In the genomic region with DNA sequence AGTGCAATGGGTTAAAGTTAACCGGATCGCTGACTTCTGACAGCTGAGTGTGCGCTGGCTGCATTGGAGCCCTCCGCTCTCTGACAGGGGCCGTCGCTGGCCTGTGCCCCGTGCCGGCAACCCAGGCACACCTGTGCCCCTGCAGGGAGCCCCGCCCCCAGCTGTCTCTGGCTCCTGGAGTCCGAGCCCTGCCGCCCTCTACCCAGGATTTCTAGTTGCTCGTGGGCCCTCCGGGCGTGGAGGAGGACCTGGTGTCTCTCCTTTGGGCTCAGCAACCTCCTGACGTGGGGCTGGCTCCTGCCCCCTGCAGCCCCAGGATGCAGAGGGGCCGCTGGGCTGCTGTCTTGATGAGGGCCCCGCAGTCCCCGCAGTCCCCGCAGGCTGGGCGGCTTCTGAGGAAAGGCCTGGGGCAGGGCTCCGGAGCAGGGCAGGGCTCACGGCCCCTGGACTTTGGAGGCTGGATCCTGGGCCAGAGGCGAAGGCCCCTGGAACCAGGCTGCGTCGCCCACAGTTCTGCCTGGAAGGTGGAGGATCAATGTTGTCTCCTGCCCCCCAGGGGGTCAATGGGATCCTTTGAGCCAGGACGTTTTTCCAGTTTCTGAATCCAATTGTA, we compare ENCODE assay signal across 20 cellular contexts.
DNase-seq lines count a peak whose midpoint lies in the region; ATAC-seq, FAIRE-seq and TF ChIP-seq lines count a peak whose summit lies in the region.
"Had no signal": no experiment of that assay in that cellular context is flagged by ENCODE, and none has a peak within 500 bp of the region (broad histone marks: within the 10 kb centered on the region; RNA-seq: fewer than 3 reads in every experiment).

No MANE protein-coding gene starts in this region.

- H3K27ac Mint-ChIP-seq in activated naive CD8-positive, alpha-beta T cell treated with anti-CD3 and anti-CD28 coated beads, Interleukin-2, amount 50 U/mL, for 24 hours, result no peak overlapping the region
- H3K27ac Mint-ChIP-seq in activated naive CD8-positive, alpha-beta T cell treated with anti-CD3 and anti-CD28 coated beads for 36 hours, result no peak overlapping the region
- H3K27ac Mint-ChIP-seq in WTC11, result no peak overlapping the region
- no peak overlapping the region for H3K27ac Mint-ChIP-seq in stimulated activated memory B cell treated with anti-CD40 and anti-IgM and Interleukin-4, amounts not matched to agents 10 μg/mL and 1 μg/mL and 100 μg/mL, for 72 hours
- H3K27ac Mint-ChIP-seq: B cell; CD8-positive, alpha-beta T cell had no signal

- no peaks in the 10 kb centered on the region for H3K27me3 Mint-ChIP-seq in activated naive CD8-positive, alpha-beta T cell treated with anti-CD3 and anti-CD28 coated beads, Interleukin-2, amount 50 U/mL, for 24 hours
- H3K27me3 Mint-ChIP-seq in activated naive CD8-positive, alpha-beta T cell treated with anti-CD3 and anti-CD28 coated beads for 36 hours, result no peaks in the 10 kb centered on the region
- H3K27me3 Mint-ChIP-seq in WTC11 (ENCODE audit: low read depth), result no peaks in the 10 kb centered on the region; the same call in 1 of the 2 replicates
- H3K27me3 Mint-ChIP-seq in stimulated activated memory B cell treated with anti-CD40 and anti-IgM and Interleukin-4, amounts not matched to agents 10 μg/mL and 1 μg/mL and 100 μg/mL, for 72 hours, result peaks cover 35% of the 10 kb centered on the region

- DNase-seq in activated naive CD8-positive, alpha-beta T cell treated with anti-CD3 and anti-CD28 coated beads, Interleukin-2, amount 50 U/mL, for 24 hours, result no peak
- no peak for DNase-seq in activated naive CD8-positive, alpha-beta T cell treated with anti-CD3 and anti-CD28 coated beads for 36 hours
- DNase-seq in WTC11 (ENCODE audit: low spot score), result peak; percentile 20
- DNase-seq in HepG2 (ENCODE audit: low spot score), result no peak
- no peak for DNase-seq in sigmoid colon
- no peak for DNase-seq in D341Med (ENCODE audit: low spot score)
- DNase-seq: Calu3; CD8-positive, alpha-beta T cell; DMS 273 treated with DMSO at 0.1 percent for 48 hours; DMS53; DND-41; EL; HCEC 1CT; IMR-90 had no signal

- no peak for TF ChIP-seq RAD21 in HepG2 (CRISPR knock-in tag; IDR thresholded peaks at IDR 0.05)

- ATAC-seq in activated naive CD8-positive, alpha-beta T cell treated with anti-CD3 and anti-CD28 coated beads, Interleukin-2, amount 50 U/mL, for 24 hours, result peak; percentile 28
- ATAC-seq in WTC11 (peak; percentile 39), HepG2 (peak; percentile 37; the same call in 2 of the 3 replicates), HG03378 (IDR thresholded peaks at IDR 0.05; ENCODE audit: unreplicated experiment) (no peak)
- ATAC-seq in stimulated activated memory B cell treated with anti-CD40 and anti-IgM and Interleukin-4, amounts not matched to agents 10 μg/mL and 1 μg/mL and 100 μg/mL, for 72 hours, result peak; percentile 45
- ATAC-seq: CD8-positive, alpha-beta T cell; GM12878 had no signal

- H3K27me3 ChIP-seq in HepG2 (ENCODE audit: control insufficient read depth in 1 of 2, insufficient read depth in 2 of 2, low read length in 2 of 2) (no peaks in the 10 kb centered on the region), sigmoid colon (no peaks in the 10 kb centered on the region)
- H3K27me3 ChIP-seq: BLaER1 treated with 17β-estradiol and CSF1 and Interleukin-3, amounts not matched to agents 10 nM and 100 nM had no signal

- H3K4me2 ChIP-seq in HepG2 (ENCODE audit: low read depth, low read length), result no peak overlapping the region
- H3K4me2 ChIP-seq: BLaER1 treated with 17β-estradiol and CSF1 and Interleukin-3, amounts not matched to agents 10 nM and 100 nM had no signal

- WGBS in HepG2 (ENCODE audit: low lambda C conversion rate), result 64% methylated on average over 17 of the region's 26 CpGs
- 86 to 89% methylated on average over 26 of the region's 26 CpGs for WGBS in sigmoid colon, 2 donors

- intact Hi-C loops in HepG2 (cut with micrococcal nuclease; ENCODE audit: unreplicated experiment), result no loop called here
- intact Hi-C loops in sigmoid colon (cut with DNase I), result no loop called here

- TF ChIP-seq CTCF in WTC11 (IDR thresholded peaks at IDR 0.05), result no peak
- no peak for TF ChIP-seq CTCF in HepG2 (CRISPR knock-in tag; IDR thresholded peaks at IDR 0.05)
- TF ChIP-seq CTCF in sigmoid colon (IDR thresholded peaks at IDR 0.05), result no peak

- no peak overlapping the region for H3K27ac ChIP-seq in HepG2 (ENCODE audit: extremely low read length, insufficient read depth, low read length)
- H3K27ac ChIP-seq in sigmoid colon, result no peak overlapping the region
- H3K27ac ChIP-seq: BLaER1 treated with 17β-estradiol and CSF1 and Interleukin-3, amounts not matched to agents 10 nM and 100 nM; HL-60 had no signal

- H3K9me3 Mint-ChIP-seq in activated naive CD8-positive, alpha-beta T cell treated with anti-CD3 and anti-CD28 coated beads, Interleukin-2, amount 50 U/mL, for 24 hours, result no peaks in the 10 kb centered on the region
- H3K9me3 Mint-ChIP-seq in activated naive CD8-positive, alpha-beta T cell treated with anti-CD3 and anti-CD28 coated beads for 36 hours, result peaks cover 3% of the 10 kb centered on the region
- no peaks in the 10 kb centered on the region for H3K9me3 Mint-ChIP-seq in WTC11
- peaks cover 2% of the 10 kb centered on the region for H3K9me3 Mint-ChIP-seq in stimulated activated memory B cell treated with anti-CD40 and anti-IgM and Interleukin-4, amounts not matched to agents 10 μg/mL and 1 μg/mL and 100 μg/mL, for 72 hours
- H3K9me3 Mint-ChIP-seq: CD8-positive, alpha-beta T cell had no signal

- CTCF ChIA-PET in WTC11 (lab: Charles Lee), result no interaction called here
- CTCF ChIA-PET in HepG2 (lab: Yijun Ruan, JAX; ENCODE audit: low intra/inter-chr PET ratio, low total read pairs), result no interaction called here

- TF ChIP-seq POLR2A in HepG2 (IDR thresholded peaks at IDR 0.05; ENCODE audit: insufficient read depth in 1 of 2, low read depth in 2 of 2, low read length in 2 of 2) (no peak), sigmoid colon (IDR thresholded peaks at IDR 0.05) (no peak)

- H3K36me3 ChIP-seq in HepG2 (replicated peaks in 1 of 2; ENCODE audit: control insufficient read depth in 1 of 2, insufficient read depth in 2 of 2, low read length in 2 of 2), result no peaks in the 10 kb centered on the region
- H3K36me3 ChIP-seq in sigmoid colon, result no peaks in the 10 kb centered on the region
- H3K36me3 ChIP-seq: BLaER1 treated with 17β-estradiol and CSF1 and Interleukin-3, amounts not matched to agents 10 nM and 100 nM had no signal

- H3K4me1 Mint-ChIP-seq in activated naive CD8-positive, alpha-beta T cell treated with anti-CD3 and anti-CD28 coated beads, Interleukin-2, amount 50 U/mL, for 24 hours, result no peaks in the 10 kb centered on the region
- no peaks in the 10 kb centered on the region for H3K4me1 Mint-ChIP-seq in activated naive CD8-positive, alpha-beta T cell treated with anti-CD3 and anti-CD28 coated beads for 36 hours
- no peaks in the 10 kb centered on the region for H3K4me1 Mint-ChIP-seq in WTC11
- no peaks in the 10 kb centered on the region for H3K4me1 Mint-ChIP-seq in stimulated activated memory B cell treated with anti-CD40 and anti-IgM and Interleukin-4, amounts not matched to agents 10 μg/mL and 1 μg/mL and 100 μg/mL, for 72 hours
- H3K4me1 Mint-ChIP-seq: B cell had no signal

- no peaks in the 10 kb centered on the region for H3K79me2 ChIP-seq in HepG2 (ENCODE audit: insufficient read depth, low read length)

- H3K9me3 ChIP-seq in HepG2 (ENCODE audit: low read length) (no peaks in the 10 kb centered on the region), sigmoid colon (no peaks in the 10 kb centered on the region)

- H3K4me3 Mint-ChIP-seq in activated naive CD8-positive, alpha-beta T cell treated with anti-CD3 and anti-CD28 coated beads, Interleukin-2, amount 50 U/mL, for 24 hours, result no peak overlapping the region
- no peak overlapping the region for H3K4me3 Mint-ChIP-seq in activated naive CD8-positive, alpha-beta T cell treated with anti-CD3 and anti-CD28 coated beads for 36 hours
- no peak overlapping the region for H3K4me3 Mint-ChIP-seq in WTC11
- H3K4me3 Mint-ChIP-seq in stimulated activated memory B cell treated with anti-CD40 and anti-IgM and Interleukin-4, amounts not matched to agents 10 μg/mL and 1 μg/mL and 100 μg/mL, for 72 hours, result no peak overlapping the region
- H3K4me3 Mint-ChIP-seq: B cell; CD8-positive, alpha-beta T cell had no signal

- H3K9ac ChIP-seq in HepG2 (ENCODE audit: insufficient read depth, low read depth, low read length), result no peak overlapping the region
- H3K9ac ChIP-seq: BLaER1 treated with 17β-estradiol and CSF1 and Interleukin-3, amounts not matched to agents 10 nM and 100 nM had no signal

- no peaks in the 10 kb centered on the region for H4K20me1 ChIP-seq in HepG2 (ENCODE audit: insufficient read depth, low read length)
- H4K20me1 ChIP-seq: BLaER1 treated with 17β-estradiol and CSF1 and Interleukin-3, amounts not matched to agents 10 nM and 100 nM had no signal

- no peak for FAIRE-seq in HepG2 (lab: Jason Lieb, UNC)
- FAIRE-seq: GM12878 had no signal

- TF ChIP-seq EP300 in HepG2 (IDR thresholded peaks at IDR 0.05; ENCODE audit: low read depth in 2 of 2, low read length in 2 of 2) (no peak), HepG2 (CRISPR knock-in tag; IDR thresholded peaks at IDR 0.05; ENCODE audit: borderline replicate concordance) (no peak), sigmoid colon (IDR thresholded peaks at IDR 0.05) (no peak)

- H3K4me3 ChIP-seq in HepG2 (replicated peaks in 1 of 3; ENCODE audit: insufficient read depth in 1 of 3, low read depth in 2 of 3, low read length in 3 of 3), result no peak overlapping the region
- H3K4me3 ChIP-seq in sigmoid colon, result no peak overlapping the region
- H3K4me3 ChIP-seq: BLaER1 treated with 17β-estradiol and CSF1 and Interleukin-3, amounts not matched to agents 10 nM and 100 nM; GM12878 had no signal

- in situ Hi-C loops in HepG2 (cut with HindIII; ENCODE audit: extremely low pct_ligation_motif_present, low pct_unique_long_range_greater_than_20kb), result no loop called here

- no peaks in the 10 kb centered on the region for H3K4me1 ChIP-seq in HepG2 (ENCODE audit: insufficient read depth, low read length)
- no peaks in the 10 kb centered on the region for H3K4me1 ChIP-seq in sigmoid colon

- no TSS peak for BruUV-seq in HepG2 (replicated peaks; lab: Mats Ljungman, UMichigan)

- H2AFZ ChIP-seq in HepG2 (ENCODE audit: low read length), result no peak overlapping the region

- POLR2A ChIA-PET in WTC11 (lab: Charles Lee), result no interaction called here
- POLR2A ChIA-PET in HepG2 (lab: Yijun Ruan, JAX), result no interaction called here

- peaks cover 1% of the 10 kb centered on the region for H3K36me3 Mint-ChIP-seq in activated naive CD8-positive, alpha-beta T cell treated with anti-CD3 and anti-CD28 coated beads, Interleukin-2, amount 50 U/mL, for 24 hours (ENCODE audit: low read depth)
- no peaks in the 10 kb centered on the region for H3K36me3 Mint-ChIP-seq in activated naive CD8-positive, alpha-beta T cell treated with anti-CD3 and anti-CD28 coated beads for 36 hours
- no peaks in the 10 kb centered on the region for H3K36me3 Mint-ChIP-seq in WTC11
- no peaks in the 10 kb centered on the region for H3K36me3 Mint-ChIP-seq in stimulated activated memory B cell treated with anti-CD40 and anti-IgM and Interleukin-4, amounts not matched to agents 10 μg/mL and 1 μg/mL and 100 μg/mL, for 72 hours

TF ChIP-seq in WTC11, 78 proteins besides CTCF, POLR2A, EP300 and RAD21 (continues in another document):
- no peak for TF ChIP-seq FOXP1 (CRISPR knock-in tag; IDR thresholded peaks at IDR 0.05; ENCODE audit: borderline replicate concordance)

TF ChIP-seq in HepG2, 621 proteins besides CTCF, POLR2A, EP300 and RAD21 (continues in another document):
- TF ChIP-seq KAT8 (CRISPR knock-in tag; IDR thresholded peaks at IDR 0.05) (no peak), CC2D1A (CRISPR knock-in tag; IDR thresholded peaks at IDR 0.05) (no peak)
